In the genomic region with DNA sequence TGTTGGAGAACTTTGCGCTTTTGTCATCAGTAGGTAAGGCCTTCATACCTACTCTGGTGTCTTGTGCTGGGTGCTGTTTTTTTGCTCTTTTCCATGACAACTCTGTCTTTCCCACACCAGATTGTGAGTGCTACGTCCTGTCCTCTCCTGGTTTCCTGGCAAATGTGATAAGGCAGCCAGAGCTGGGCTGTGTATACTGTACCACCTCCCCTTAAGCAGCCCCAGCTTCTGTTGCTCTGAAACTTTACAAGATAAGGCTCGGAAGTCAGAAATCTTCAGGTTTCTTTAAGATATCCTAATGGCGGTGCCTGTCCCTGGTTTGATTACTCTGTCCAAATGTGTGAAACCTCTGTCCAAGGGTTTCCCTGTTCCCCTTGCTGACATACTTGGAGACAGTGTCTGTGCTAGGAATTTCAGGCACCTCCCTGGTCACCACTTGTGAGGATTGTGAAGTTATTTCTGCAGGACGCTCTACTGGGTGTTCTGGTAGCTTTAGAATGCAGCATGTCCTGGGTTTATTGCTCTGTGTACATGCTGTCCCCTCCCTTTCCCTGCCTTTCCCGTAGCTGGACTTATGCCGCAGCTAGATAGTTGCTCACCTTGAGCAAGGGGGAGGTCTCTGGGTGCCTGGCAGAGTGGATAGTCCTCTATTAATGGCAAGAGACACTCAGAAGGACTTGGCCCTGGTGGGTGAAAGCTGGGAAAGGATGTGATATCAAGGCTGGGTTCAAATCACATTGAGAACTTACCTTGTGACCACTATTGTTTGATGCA, we compare ENCODE assay signal across 15 cellular contexts. TPM values are rescaled to one million over a fixed set of nuclear protein-coding genes. Genes with fewer than 3 reads are reported as not detected.
"Had no signal": no experiment of that assay in that cellular context is flagged by ENCODE, and none has a peak within 500 bp of the region (broad histone marks: within the 10 kb centered on the region; RNA-seq: fewer than 3 reads in every experiment).

No MANE protein-coding gene starts in this region.

- H3K27ac Mint-ChIP-seq: mesothelial cell of epicardium; nephron; stimulated activated effector memory CD8-positive, alpha-beta T cell treated with anti-CD3 and anti-CD28 coated beads, Interleukin-12 subunit alpha, Interleukin-12 subunit beta, amount 100 ng/mL, for 72 hours; type B pancreatic cell had no signal

- H3K4me2 ChIP-seq: smooth muscle cell had no signal

- H3K4me3 Mint-ChIP-seq: mesothelial cell of epicardium; nephron; stimulated activated effector memory CD8-positive, alpha-beta T cell treated with anti-CD3 and anti-CD28 coated beads, Interleukin-12 subunit alpha, Interleukin-12 subunit beta, amount 100 ng/mL, for 72 hours; type B pancreatic cell had no signal

- H3K4me1 ChIP-seq: left lung, suprapubic skin had no signal

- H3K9me3 ChIP-seq: thyroid gland had no signal

- ATAC-seq: left lung; stimulated activated effector memory CD8-positive, alpha-beta T cell treated with anti-CD3 and anti-CD28 coated beads, Interleukin-12 subunit alpha, Interleukin-12 subunit beta, amount 100 ng/mL, for 72 hours; stimulated activated naive CD8-positive, alpha-beta T cell treated with anti-CD3 and anti-CD28 coated beads, Interleukin-15, Interleukin-2, amounts not matched to agents 100 U/mL and 50 U/mL, for 24 hours had no signal

- H3K4me1 Mint-ChIP-seq: mesothelial cell of epicardium, nephron had no signal

- H3K27me3 ChIP-seq: left lung, neutrophil, suprapubic skin, thyroid gland had no signal

- DNase-seq: central memory CD4-positive, alpha-beta T cell; effector CD4-positive, alpha-beta T cell; islet precursor cell; left lung; stimulated activated CD4-positive, alpha-beta T cell treated with anti-CD3 and anti-CD28 coated beads, Interleukin-2, amount 100 ng/mL, for 48 hours; stimulated activated naive CD8-positive, alpha-beta T cell treated with anti-CD3 and anti-CD28 coated beads, Interleukin-15, Interleukin-2, amounts not matched to agents 100 U/mL and 50 U/mL, for 24 hours; thyroid gland had no signal

- H3K4me3 ChIP-seq: coronary artery, left lung, smooth muscle cell, suprapubic skin, thyroid gland had no signal

- H3K27ac ChIP-seq: coronary artery, left lung, neutrophil, suprapubic skin, thyroid gland had no signal

- H3K36me3 ChIP-seq: neutrophil had no signal

- H3K27me3 Mint-ChIP-seq: type B pancreatic cell had no signal

RNA-seq across cellular contexts. Expression of gene VN1R1, which starts 14.8 kb away (rescaled TPM):
- polyA plus RNA-seq: smooth muscle cell had no signal
